Comparison of ENCODE assay signal across 8 cellular contexts in the genomic region with DNA sequence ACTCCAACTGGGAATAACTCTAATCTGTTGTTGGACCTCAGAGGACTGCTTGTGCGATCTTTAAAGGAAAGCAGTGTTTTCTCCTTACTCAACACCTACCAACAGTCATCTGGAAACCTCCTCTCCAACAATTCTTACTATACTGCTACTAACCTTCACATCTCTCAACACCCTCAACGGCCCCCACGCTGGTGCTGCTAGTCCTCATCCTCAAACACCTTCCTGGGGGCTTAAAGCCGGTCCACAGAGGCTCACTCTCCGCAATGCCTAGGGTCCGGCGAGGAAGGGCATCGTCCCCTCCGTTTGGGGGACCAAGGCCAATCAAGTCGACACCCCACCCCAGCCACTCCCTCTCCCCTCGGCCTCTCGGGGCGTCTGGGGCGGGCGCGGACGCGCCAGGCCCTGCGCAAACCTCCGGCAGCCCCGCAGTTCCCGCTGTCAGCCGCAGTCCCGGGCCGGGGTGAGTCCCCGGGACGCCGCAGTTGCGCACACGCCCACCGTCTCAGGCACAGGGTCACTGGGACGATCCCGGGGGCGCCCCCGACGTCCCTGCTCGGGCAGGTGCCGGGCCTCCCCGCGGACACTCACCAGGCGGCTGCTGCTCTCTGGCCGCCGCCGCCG. TPM values are rescaled to one million over a fixed set of nuclear protein-coding genes. Genes with fewer than 3 reads are reported as not detected.
DNase-seq lines count a peak whose midpoint lies in the region; ATAC-seq and TF ChIP-seq lines count a peak whose summit lies in the region.

No MANE protein-coding gene starts in this region.

- H3K36me3 ChIP-seq in ACC112 (ENCODE audit: insufficient read depth, low read length) (no peaks in the 10 kb centered on the region), lower lobe of right lung (no peaks in the 10 kb centered on the region)

- H3K27me3 ChIP-seq in ACC112 (ENCODE audit: insufficient read depth, low read length) (no peaks in the 10 kb centered on the region), lower lobe of right lung (ENCODE audit: low read depth) (no peaks in the 10 kb centered on the region)

- peak; percentile 17 for DNase-seq in cerebellar cortex (ENCODE audit: low spot score)
- DNase-seq in lower lobe of right lung = no peak
- DNase-seq in stimulated activated naive B cell treated with anti-CD40 and anti-IgM and Interleukin-4, amounts not matched to agents 10 μg/mL and 1 μg/mL and 100 μg/mL, for 72 hours = peak; percentile 13
- DNase-seq in NOMO-1 treated with dmso at 0.1 percent for 144 hours (lab: John Stamatoyannopoulos, UW; ENCODE audit: unreplicated experiment) = no peak

- H3K36me3 Mint-ChIP-seq in stimulated activated naive B cell treated with anti-CD40 and anti-IgM and Interleukin-4, amounts not matched to agents 10 μg/mL and 1 μg/mL and 100 μg/mL, for 72 hours = peaks cover 2 to 3% of the 10 kb centered on the region in 2 donors

- TF ChIP-seq CTCF in lower lobe of right lung (IDR thresholded peaks at IDR 0.05) = no peak

- intact Hi-C loops in lower lobe of right lung (cut with DNase I) = no loop called here

- peak; percentile 15 for ATAC-seq in GM18858 (IDR thresholded peaks at IDR 0.05; ENCODE audit: unreplicated experiment)
- peak; percentile 36 for ATAC-seq in HG03045 (IDR thresholded peaks at IDR 0.05; ENCODE audit: unreplicated experiment)
- peak; percentile 27 for ATAC-seq in SK-N-SH treated with all-trans-retinoic acid at 6 μM for 48 hours
- peak; percentile 36 to 40 for ATAC-seq in lower lobe of right lung
- peak; percentile 37 to 45 for ATAC-seq in stimulated activated naive B cell treated with anti-CD40 and anti-IgM and Interleukin-4, amounts not matched to agents 10 μg/mL and 1 μg/mL and 100 μg/mL, for 72 hours (replicated peaks)

- H3K4me3 Mint-ChIP-seq in stimulated activated naive B cell treated with anti-CD40 and anti-IgM and Interleukin-4, amounts not matched to agents 10 μg/mL and 1 μg/mL and 100 μg/mL, for 72 hours = peak overlapping the region; percentile 88 to 90

- peaks cover 43% of the 10 kb centered on the region for H3K79me2 ChIP-seq in ACC112 (ENCODE audit: control insufficient read depth, insufficient read depth, low read length, unreplicated experiment)

- H3K27ac Mint-ChIP-seq in stimulated activated naive B cell treated with anti-CD40 and anti-IgM and Interleukin-4, amounts not matched to agents 10 μg/mL and 1 μg/mL and 100 μg/mL, for 72 hours = peak overlapping the region; percentile 15

- H3K4me3 ChIP-seq in ACC112 (ENCODE audit: low read depth, low read length) (peak overlapping the region; percentile 99), lower lobe of right lung (peak overlapping the region; percentile 66)

- peak overlapping the region; percentile 99 for H2AFZ ChIP-seq in ACC112 (ENCODE audit: low read length, unreplicated experiment)

- H3K27ac ChIP-seq in ACC112 (ENCODE audit: low read depth, low read length) (peak overlapping the region; percentile 34; the same call in 1 of the 2 replicates), lower lobe of right lung (peak overlapping the region; percentile 86)

- no peaks in the 10 kb centered on the region for H3K27me3 Mint-ChIP-seq in stimulated activated naive B cell treated with anti-CD40 and anti-IgM and Interleukin-4, amounts not matched to agents 10 μg/mL and 1 μg/mL and 100 μg/mL, for 72 hours

- no peaks in the 10 kb centered on the region for H3K9me3 Mint-ChIP-seq in stimulated activated naive B cell treated with anti-CD40 and anti-IgM and Interleukin-4, amounts not matched to agents 10 μg/mL and 1 μg/mL and 100 μg/mL, for 72 hours

- peaks cover 0 to 12% of the 10 kb centered on the region in 2 donors for H3K4me1 Mint-ChIP-seq in stimulated activated naive B cell treated with anti-CD40 and anti-IgM and Interleukin-4, amounts not matched to agents 10 μg/mL and 1 μg/mL and 100 μg/mL, for 72 hours

- no peaks in the 10 kb centered on the region for H3K9me3 ChIP-seq in lower lobe of right lung

- H3K4me1 ChIP-seq in ACC112 (ENCODE audit: control insufficient read depth, insufficient read depth, low read length, unreplicated experiment) (peaks cover 17% of the 10 kb centered on the region), lower lobe of right lung (peaks cover 10% of the 10 kb centered on the region)

TF ChIP-seq in SK-N-SH treated with all-trans-retinoic acid at 6 μM for 48 hours, 23 proteins besides CTCF, POLR2A, EP300 and RAD21:
- TF ChIP-seq, protein P1, sequence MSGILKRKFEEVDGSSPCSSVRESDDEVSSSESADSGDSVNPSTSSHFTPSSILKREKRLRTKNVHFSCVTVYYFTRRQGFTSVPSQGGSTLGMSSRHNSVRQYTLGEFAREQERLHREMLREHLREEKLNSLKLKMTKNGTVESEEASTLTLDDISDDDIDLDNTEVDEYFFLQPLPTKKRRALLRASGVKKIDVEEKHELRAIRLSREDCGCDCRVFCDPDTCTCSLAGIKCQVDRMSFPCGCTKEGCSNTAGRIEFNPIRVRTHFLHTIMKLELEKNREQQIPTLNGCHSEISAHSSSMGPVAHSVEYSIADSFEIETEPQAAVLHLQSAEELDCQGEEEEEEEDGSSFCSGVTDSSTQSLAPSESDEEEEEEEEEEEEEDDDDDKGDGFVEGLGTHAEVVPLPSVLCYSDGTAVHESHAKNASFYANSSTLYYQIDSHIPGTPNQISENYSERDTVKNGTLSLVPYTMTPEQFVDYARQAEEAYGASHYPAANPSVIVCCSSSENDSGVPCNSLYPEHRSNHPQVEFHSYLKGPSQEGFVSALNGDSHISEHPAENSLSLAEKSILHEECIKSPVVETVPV (CRISPR knock-in tag; IDR thresholded peaks at IDR 0.05) = no peak
- TF ChIP-seq RARB (CRISPR knock-in tag; IDR thresholded peaks at IDR 0.05) = no peak
- TF ChIP-seq ZC3H10 (CRISPR knock-in tag; IDR thresholded peaks at IDR 0.05) = no peak
TF ChIP-seq in SK-N-SH treated with all-trans-retinoic acid at 6 μM for 48 hours: peak in this region for 0.

RNA-seq across cellular contexts. Expression of gene TAB3, which starts 0.4 kb away (rescaled TPM):
- total RNA-seq in lower lobe of right lung = 23.3 TPM

Comparison
In these comparisons a context has a peak if more than half of its experiments do, and no peak if none do; other contexts are left out.
1. DNase-seq: peak in cerebellar cortex (single experiment) and stimulated activated naive B cell treated with anti-CD40 and anti-IgM and Interleukin-4, amounts not matched to agents 10 μg/mL and 1 μg/mL and 100 μg/mL, for 72 hours (single experiment); none in lower lobe of right lung (single experiment) and NOMO-1 treated with dmso at 0.1 percent for 144 hours (single experiment).
2. Peak in every context shown above with its lines, with median percentiles within 50 percentile points of each other: ATAC-seq.